ENCODE assay signal across 33 cellular contexts in genomic region chr14:72217164-72217563, GRCh38.
"Had no signal": no experiment of that assay in that cellular context is flagged by ENCODE, and none has a peak within 500 bp of the region (broad histone marks: within the 10 kb centered on the region; RNA-seq: fewer than 3 reads in every experiment).

No MANE protein-coding gene starts in this region.

- H3K9me3 Mint-ChIP-seq: activated CD4-positive, alpha-beta T cell treated with anti-CD3 and anti-CD28 coated beads, Interleukin-2, amount 10 ng/mL, durations not matched to agents 24 days and 14 days; activated T-helper 2 cell treated with anti-CD3 and anti-CD28 coated beads, Interferon-gamma antibody, Interleukin-2, Interleukin-4, amounts not matched to agents 10 μg/mL and 5 μg/mL and 100 μg/mL, durations not matched to agents 14 hours and 24 hours and 36 hours; T-helper 1 cell treated with Interleukin-12 subunit alpha and Interleukin-12 subunit beta and Interleukin-4 antibody, amounts not matched to agents 30 μg/mL and 1 μg/mL, for 36 hours had no signal

- H3K9me3 ChIP-seq: Peyer's patch, SJSA1, SK-N-SH had no signal

- H3K4me1 ChIP-seq: ascending aorta, Peyer's patch, SJSA1 had no signal

- H3K4me2 ChIP-seq: KMS-11, SK-N-SH had no signal

- H3K36me3 Mint-ChIP-seq: activated naive CD4-positive, alpha-beta T cell treated with anti-CD3 and anti-CD28 coated beads, Interleukin-2, amount 50 U/mL, for 24 hours; activated naive CD8-positive, alpha-beta T cell treated with anti-CD3 and anti-CD28 coated beads, Interleukin-2, amount 10 ng/mL, durations not matched to agents 7 days and 5 days; brain had no signal

- H3K27ac Mint-ChIP-seq: activated CD4-positive, alpha-beta T cell treated with anti-CD3 and anti-CD28 coated beads, Interleukin-2, amount 10 ng/mL, durations not matched to agents 24 days and 14 days; activated CD8-positive, alpha-beta T cell treated with anti-CD3 and anti-CD28 coated beads, Interleukin-2, amount 10 ng/mL, durations not matched to agents 7 days and 5 days; activated naive CD4-positive, alpha-beta T cell treated with anti-CD3 and anti-CD28 coated beads, Interleukin-2, amount 50 U/mL, for 24 hours; activated naive CD8-positive, alpha-beta T cell treated with anti-CD3 and anti-CD28 coated beads, Interleukin-2, amount 10 ng/mL, durations not matched to agents 7 days and 5 days; activated T-cell treated with anti-CD3 and anti-CD28 coated beads, Interleukin-2, amount 50 U/mL, for 24 hours; activated T-helper 2 cell treated with anti-CD3 and anti-CD28 coated beads, Interferon-gamma antibody, Interleukin-2, Interleukin-4, amounts not matched to agents 10 μg/mL and 5 μg/mL and 100 μg/mL, durations not matched to agents 14 hours and 24 hours and 36 hours; brain; T-helper 1 cell treated with Interleukin-12 subunit alpha and Interleukin-12 subunit beta and Interleukin-4 antibody, amounts not matched to agents 30 μg/mL and 1 μg/mL, for 36 hours; T-helper 2 cell treated with Interferon-gamma antibody and Interleukin-4, amounts not matched to agents 5 μg/mL and 100 μg/mL, for 36 hours had no signal

- DNase-seq: activated CD4-positive, alpha-beta T cell treated with anti-CD3 and anti-CD28 coated beads, Interleukin-2, amount 10 ng/mL, durations not matched to agents 24 days and 14 days; activated CD4-positive, alpha-beta T cell treated with anti-CD3 and anti-CD28 coated beads, Interleukin-2, amount 50 U/mL, for 48 hours; activated CD8-positive, alpha-beta T cell treated with anti-CD3 and anti-CD28 coated beads, Interleukin-2, amount 10 ng/mL, durations not matched to agents 7 days and 5 days; activated gamma-delta T cell; activated naive CD4-positive, alpha-beta T cell treated with Interleukin-2 at 50 U/mL for 16 hours; activated naive CD8-positive, alpha-beta T cell treated with anti-CD3 and anti-CD28 coated beads, Interleukin-2, amount 10 ng/mL, durations not matched to agents 7 days and 5 days; activated T-cell treated with anti-CD3 and anti-CD28 coated beads, Interleukin-2, amount 50 U/mL, for 24 hours; amygdala; caudate nucleus; cerebellar nuclear complex; MM.1S; MV-4-11; NCI-H1092; NCI-H146; NCI-H187; NCI-H2029 treated with DMSO at 0.1 percent for 48 hours; NCI-H226; NCI-H446 treated with DMSO at 0.1 percent for 48 hours; NCI-H524; NCI-H69; PC-3; Peyer's patch; RPMI8226; SHP77 treated with DMSO at 0.1 percent for 48 hours; SK-N-SH had no signal

- H3K4me3 Mint-ChIP-seq: activated CD4-positive, alpha-beta T cell treated with anti-CD3 and anti-CD28 coated beads, Interleukin-2, amount 10 ng/mL, durations not matched to agents 24 days and 14 days; activated CD8-positive, alpha-beta T cell treated with anti-CD3 and anti-CD28 coated beads, Interleukin-2, amount 10 ng/mL, durations not matched to agents 7 days and 5 days; activated naive CD4-positive, alpha-beta T cell treated with anti-CD3 and anti-CD28 coated beads, Interleukin-2, amount 50 U/mL, for 24 hours; activated naive CD8-positive, alpha-beta T cell treated with anti-CD3 and anti-CD28 coated beads, Interleukin-2, amount 10 ng/mL, durations not matched to agents 7 days and 5 days; activated T-cell treated with anti-CD3 and anti-CD28 coated beads, Interleukin-2, amount 50 U/mL, for 24 hours; brain; T-helper 1 cell treated with Interleukin-12 subunit alpha and Interleukin-12 subunit beta and Interleukin-4 antibody, amounts not matched to agents 30 μg/mL and 1 μg/mL, for 36 hours; T-helper 2 cell treated with Interferon-gamma antibody and Interleukin-4, amounts not matched to agents 5 μg/mL and 100 μg/mL, for 36 hours had no signal

- H3K36me3 ChIP-seq: ascending aorta, Peyer's patch, SJSA1 had no signal

- H3K27ac ChIP-seq: ascending aorta, KMS-11, Peyer's patch, SJSA1 had no signal

- H3K9ac ChIP-seq: KMS-11, SK-N-SH had no signal

- H3K27me3 ChIP-seq: ascending aorta, Peyer's patch, SJSA1 had no signal

- H3K4me3 ChIP-seq: ascending aorta, Peyer's patch, SJSA1 had no signal

- H3K4me1 Mint-ChIP-seq: activated CD4-positive, alpha-beta T cell treated with anti-CD3 and anti-CD28 coated beads, Interleukin-2, amount 10 ng/mL, durations not matched to agents 24 days and 14 days; activated naive CD4-positive, alpha-beta T cell treated with anti-CD3 and anti-CD28 coated beads, Interleukin-2, amount 50 U/mL, for 24 hours; activated naive CD8-positive, alpha-beta T cell treated with anti-CD3 and anti-CD28 coated beads, Interleukin-2, amount 10 ng/mL, durations not matched to agents 7 days and 5 days had no signal
